11 cellular contexts compared by ENCODE assay signal in genomic region chr17:16552637-16553045, GRCh38. TPM values are rescaled to one million over a fixed set of nuclear protein-coding genes. Genes with fewer than 3 reads are reported as not detected.
DNase-seq lines count a peak whose midpoint lies in the region; ATAC-seq and TF ChIP-seq lines count a peak whose summit lies in the region.
"Had no signal": no experiment of that assay in that cellular context is flagged by ENCODE, and none has a peak within 500 bp of the region (broad histone marks: within the 10 kb centered on the region; RNA-seq: fewer than 3 reads in every experiment).

No MANE protein-coding gene starts in this region.

- no peak overlapping the region for H3K27ac ChIP-seq in HCT116 (ENCODE audit: low read depth, low read length)

- no peaks in the 10 kb centered on the region for H4K20me1 ChIP-seq in HCT116 (ENCODE audit: insufficient read depth)

- BruUV-seq in HCT116 (replicated peaks; lab: Mats Ljungman, UMichigan): no TSS peak

- CTCF ChIA-PET in HCT116 (lab: Charles Lee): no interaction called here

- no peaks in the 10 kb centered on the region for H3K79me2 ChIP-seq in HCT116 (ENCODE audit: insufficient read depth, low read length)

- no peak overlapping the region for H3K9ac ChIP-seq in HCT116 (ENCODE audit: low read length)

- no peaks in the 10 kb centered on the region for H3K27me3 Mint-ChIP-seq in endothelial cell (ENCODE audit: unreplicated experiment)
- H3K27me3 Mint-ChIP-seq: CD4-positive, CD25-positive, alpha-beta regulatory T cell had no signal

- H3K4me2 ChIP-seq in HCT116 (ENCODE audit: low read length): no peak overlapping the region

- no peak for TF ChIP-seq POLR2A in HCT116 (IDR thresholded peaks at IDR 0.05; ENCODE audit: borderline replicate concordance, extremely low read depth, insufficient read depth, insufficient read length)

- RAD21 ChIA-PET in HCT116 (lab: Charles Lee; ENCODE audit: low non-redundant PET in 1 of 2, low total read pairs in 2 of 2, uncharacterized antibody in 2 of 2, unreplicated experiment in 2 of 2): no interaction called here

- TF ChIP-seq CTCF in HCT116 (IDR thresholded peaks at IDR 0.05 in 2 of 3, conservative IDR thresholded peaks at IDR 0.05 in 1 of 3; ENCODE audit: borderline replicate concordance in 1 of 3, insufficient read depth in 1 of 3, low read depth in 2 of 3, low read length in 2 of 3) (no peak), endothelial cell (IDR thresholded peaks at IDR 0.05; ENCODE audit: unreplicated experiment) (no peak)

- ATAC-seq in HCT116: no peak

- H3K36me3 ChIP-seq in HCT116 (ENCODE audit: control insufficient read depth in 1 of 2, insufficient read depth in 2 of 2, low read length in 2 of 2): no peaks in the 10 kb centered on the region

- H3K27ac Mint-ChIP-seq in endothelial cell (ENCODE audit: unreplicated experiment): no peak overlapping the region
- H3K27ac Mint-ChIP-seq: CD4-positive, CD25-positive, alpha-beta regulatory T cell had no signal

- peak overlapping the region; percentile 57 for H3K4me3 Mint-ChIP-seq in endothelial cell (ENCODE audit: unreplicated experiment)
- H3K4me3 Mint-ChIP-seq: CD4-positive, CD25-positive, alpha-beta regulatory T cell had no signal

- H3K9me2 ChIP-seq in HCT116 (ENCODE audit: insufficient read depth): no peaks in the 10 kb centered on the region

- H3K4me3 ChIP-seq in HCT116 (replicated peaks in 1 of 2; ENCODE audit: low read depth in 1 of 2, low read length in 2 of 2): no peak overlapping the region
- H3K4me3 ChIP-seq: HAP-1 had no signal

- no peaks in the 10 kb centered on the region for H3K4me1 Mint-ChIP-seq in endothelial cell (ENCODE audit: unreplicated experiment)
- H3K4me1 Mint-ChIP-seq: CD4-positive, CD25-positive, alpha-beta regulatory T cell had no signal

- H3K27me3 ChIP-seq in HCT116 (ENCODE audit: insufficient read depth, low read length): no peaks in the 10 kb centered on the region

- TF ChIP-seq RAD21 in HCT116 (IDR thresholded peaks at IDR 0.05; ENCODE audit: low read depth): no peak

- no peak overlapping the region for H2AFZ ChIP-seq in HCT116 (ENCODE audit: low read depth, low read length, poor library complexity, severe bottlenecking)

- POLR2A ChIA-PET in HCT116 (lab: Charles Lee): no interaction called here

- intact Hi-C loops in HCT116 (cut with micrococcal nuclease): loop anchor here (5.0 to 10.0 kb wide), 2 partner anchors 52 to 95 kb away; no protein-coding TSS in a partner anchor

- H3K9me3 ChIP-seq in HCT116 (ENCODE audit: control insufficient read depth in 1 of 2, insufficient read depth in 1 of 2, low read depth in 1 of 2, low read length in 2 of 2): peaks cover 35 to 51% of the 10 kb centered on the region in 2 experiments; a peak in 2 of 4 replicates

- H3K36me3 Mint-ChIP-seq in endothelial cell (ENCODE audit: low read depth, unreplicated experiment): peaks cover 62% of the 10 kb centered on the region

- DNase-seq in HCT116 (ENCODE audit: low read depth, low spot score) (no peak), amniotic epithelial cell (ENCODE audit: low read depth) (peak; percentile 22), endothelial cell (ENCODE audit: low spot score) (no peak), COR-L47 (lab: John Stamatoyannopoulos, UW) (no peak), NCI-H1105 (lab: John Stamatoyannopoulos, UW) (no peak), NCI-H748 (lab: John Stamatoyannopoulos, UW; ENCODE audit: unreplicated experiment) (no peak), SK-N-DZ (ENCODE audit: low spot score) (no peak)
- DNase-seq: Calu3; CD4-positive, CD25-positive, alpha-beta regulatory T cell; DMS79 had no signal

- H3K9me3 Mint-ChIP-seq in endothelial cell (ENCODE audit: unreplicated experiment): peaks cover 25% of the 10 kb centered on the region

- H3K4me1 ChIP-seq in HCT116 (ENCODE audit: control insufficient read depth in 1 of 2, insufficient read depth in 2 of 2, low read length in 2 of 2): no peaks in the 10 kb centered on the region
- H3K4me1 ChIP-seq: HAP-1 had no signal

TF ChIP-seq in HCT116, 20 proteins besides CTCF, POLR2A, EP300 and RAD21:
- TF ChIP-seq ZNF274 (IDR thresholded peaks at IDR 0.05; ENCODE audit: low read depth, low read length) (peak; percentile 36), ATF3 (IDR thresholded peaks at IDR 0.05) (no peak)

RNA-seq across cellular contexts. Expression of gene ZNF287, which starts 16.4 kb away (rescaled TPM):
- total RNA-seq in HCT116 (2021; ENCODE audit: unreplicated experiment) (not detected), endothelial cell (ENCODE audit: unreplicated experiment) (8.0 TPM)
- not detected in 2 replicates for polyA plus RNA-seq in HCT116 (2012)
- 7.6 and 12.0 TPM in 2 replicates for polyA plus RNA-seq in SK-N-DZ (2014; cell fraction: cytosol; rRNA removed)
- polyA plus RNA-seq in SK-N-DZ (2014; cell fraction: nucleus; rRNA removed): 8.1 and 10.4 TPM in 2 replicates
- total RNA-seq: Calu3 had no signal
